In the genomic region with DNA sequence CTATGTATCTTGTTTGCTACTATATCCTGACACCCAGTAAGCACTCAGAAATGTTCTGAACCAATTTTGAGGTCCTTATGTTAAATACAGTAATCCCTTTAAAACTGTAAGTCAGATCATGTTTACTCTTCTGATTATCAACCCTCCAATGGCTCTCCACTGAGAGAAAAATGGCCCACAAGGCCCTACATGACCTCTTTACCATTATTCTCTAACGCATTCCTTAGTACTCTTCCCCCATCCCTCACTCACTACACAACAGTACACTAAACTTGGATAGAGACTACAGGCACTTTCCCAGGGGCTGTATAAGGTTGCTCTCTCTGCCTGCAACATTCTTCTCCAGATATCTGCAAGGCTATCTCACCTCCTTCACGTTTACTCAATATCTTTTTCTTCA, we compare ENCODE assay signal across 1 cellular context.
TF ChIP-seq lines count a peak whose summit lies in the region.

No MANE protein-coding gene starts in this region.

TF ChIP-seq in IMR-90, 13 proteins besides CTCF, POLR2A, EP300 and RAD21 (continued from another document):
- TF ChIP-seq, protein P1, sequence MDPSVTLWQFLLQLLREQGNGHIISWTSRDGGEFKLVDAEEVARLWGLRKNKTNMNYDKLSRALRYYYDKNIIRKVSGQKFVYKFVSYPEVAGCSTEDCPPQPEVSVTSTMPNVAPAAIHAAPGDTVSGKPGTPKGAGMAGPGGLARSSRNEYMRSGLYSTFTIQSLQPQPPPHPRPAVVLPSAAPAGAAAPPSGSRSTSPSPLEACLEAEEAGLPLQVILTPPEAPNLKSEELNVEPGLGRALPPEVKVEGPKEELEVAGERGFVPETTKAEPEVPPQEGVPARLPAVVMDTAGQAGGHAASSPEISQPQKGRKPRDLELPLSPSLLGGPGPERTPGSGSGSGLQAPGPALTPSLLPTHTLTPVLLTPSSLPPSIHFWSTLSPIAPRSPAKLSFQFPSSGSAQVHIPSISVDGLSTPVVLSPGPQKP (IDR thresholded peaks at IDR 0.05; ENCODE audit: borderline replicate concordance, low read depth, low read length): no peak
- TF ChIP-seq RCOR1 (IDR thresholded peaks at IDR 0.05; ENCODE audit: insufficient replicate concordance, low read length) (no peak), SMC3 (IDR thresholded peaks at IDR 0.05; ENCODE audit: low read depth, low read length) (no peak)
